ENCODE assay signal across 8 cellular contexts in the genomic region with DNA sequence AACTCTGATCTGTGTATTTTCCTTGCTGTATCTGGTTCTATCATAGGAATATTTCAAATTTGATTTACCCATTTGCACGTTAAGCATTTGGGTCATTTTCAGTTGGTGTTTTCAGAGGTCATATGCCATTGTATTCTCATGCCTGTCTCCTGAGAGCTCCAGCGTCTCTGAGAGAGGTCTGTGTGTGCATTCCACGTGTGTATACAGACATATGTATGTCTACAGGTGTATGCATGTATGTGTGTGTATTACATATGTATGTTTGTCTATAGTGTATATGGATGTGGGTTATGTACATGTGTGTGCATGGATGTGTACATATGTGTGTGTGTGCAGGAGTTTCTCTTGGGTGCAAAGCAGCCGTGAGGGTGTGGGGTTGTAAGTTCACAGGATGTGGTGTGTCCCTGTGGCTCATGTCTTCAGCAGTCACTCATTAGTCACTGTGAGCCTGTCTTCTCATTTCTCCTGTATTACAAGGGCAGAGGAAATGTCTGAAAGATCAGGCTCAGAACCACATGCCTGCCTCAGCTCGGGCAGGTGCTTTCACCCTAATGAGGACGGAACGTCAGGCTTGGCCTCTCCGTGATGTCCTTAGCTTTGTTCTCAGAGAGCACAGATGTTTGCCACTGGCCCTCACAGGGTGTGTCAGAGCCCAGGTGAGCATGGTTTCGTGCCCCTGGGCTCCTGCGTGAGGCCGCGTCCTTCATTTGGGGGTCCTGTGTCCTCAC.
A peak's percentile ranks its signal among the peaks of the same experiment; 100 is the strongest.
DNase-seq lines count a peak whose midpoint lies in the region; ATAC-seq and TF ChIP-seq lines count a peak whose summit lies in the region.

No MANE protein-coding gene starts in this region.

- H3K4me3 Mint-ChIP-seq in activated CD4-positive, alpha-beta T cell treated with anti-CD3 and anti-CD28 coated beads, Interleukin-2, amount 10 ng/mL, durations not matched to agents 7 days and 5 days: no peak overlapping the region
- no peak overlapping the region for H3K4me3 Mint-ChIP-seq in stimulated activated naive B cell treated with anti-CD40 and anti-IgM and Interleukin-4, amounts not matched to agents 10 μg/mL and 1 μg/mL and 100 μg/mL, for 72 hours

- H3K9me3 Mint-ChIP-seq in activated CD4-positive, alpha-beta T cell treated with anti-CD3 and anti-CD28 coated beads, Interleukin-2, amount 10 ng/mL, durations not matched to agents 7 days and 5 days: peaks cover 3% of the 10 kb centered on the region
- peaks cover 0 to 4% of the 10 kb centered on the region in 2 donors for H3K9me3 Mint-ChIP-seq in stimulated activated naive B cell treated with anti-CD40 and anti-IgM and Interleukin-4, amounts not matched to agents 10 μg/mL and 1 μg/mL and 100 μg/mL, for 72 hours

- no peaks in the 10 kb centered on the region for H3K27me3 ChIP-seq in foreskin keratinocyte

- no peak overlapping the region for H3K27ac ChIP-seq in foreskin keratinocyte

- H3K27ac Mint-ChIP-seq in activated CD4-positive, alpha-beta T cell treated with anti-CD3 and anti-CD28 coated beads, Interleukin-2, amount 10 ng/mL, durations not matched to agents 7 days and 5 days: peak overlapping the region; percentile 46
- peak overlapping the region; percentile 25 for H3K27ac Mint-ChIP-seq in stimulated activated naive B cell treated with anti-CD40 and anti-IgM and Interleukin-4, amounts not matched to agents 10 μg/mL and 1 μg/mL and 100 μg/mL, for 72 hours

- ATAC-seq in GM18502 (IDR thresholded peaks at IDR 0.05; ENCODE audit: poor library complexity, unreplicated experiment) (peak; percentile 72), HG03135 (IDR thresholded peaks at IDR 0.05; ENCODE audit: unreplicated experiment) (peak; percentile 85), foreskin keratinocyte (peak; percentile 72), HG03520 (IDR thresholded peaks at IDR 0.05; ENCODE audit: unreplicated experiment) (no peak), GM18873 (IDR thresholded peaks at IDR 0.05; ENCODE audit: low FRiP score, unreplicated experiment) (no peak)
- peak; percentile 78 to 89 for ATAC-seq in stimulated activated naive B cell treated with anti-CD40 and anti-IgM and Interleukin-4, amounts not matched to agents 10 μg/mL and 1 μg/mL and 100 μg/mL, for 72 hours (replicated peaks)

- TF ChIP-seq CTCF in foreskin keratinocyte (conservative IDR thresholded peaks at IDR 0.05): no peak

- H3K4me1 Mint-ChIP-seq in activated CD4-positive, alpha-beta T cell treated with anti-CD3 and anti-CD28 coated beads, Interleukin-2, amount 10 ng/mL, durations not matched to agents 7 days and 5 days: peaks cover 19% of the 10 kb centered on the region
- H3K4me1 Mint-ChIP-seq in stimulated activated naive B cell treated with anti-CD40 and anti-IgM and Interleukin-4, amounts not matched to agents 10 μg/mL and 1 μg/mL and 100 μg/mL, for 72 hours: peaks cover 23 to 36% of the 10 kb centered on the region in 2 donors

- H3K4me1 ChIP-seq in foreskin keratinocyte: peaks cover 15% of the 10 kb centered on the region

- peak; percentile 62 for DNase-seq in activated CD4-positive, alpha-beta T cell treated with anti-CD3 and anti-CD28 coated beads, Interleukin-2, amount 10 ng/mL, durations not matched to agents 7 days and 5 days
- DNase-seq in foreskin keratinocyte (peak in 1 of 2 donors; percentile 49), D341Med (ENCODE audit: low spot score) (no peak)
- DNase-seq in stimulated activated naive B cell treated with anti-CD40 and anti-IgM and Interleukin-4, amounts not matched to agents 10 μg/mL and 1 μg/mL and 100 μg/mL, for 72 hours: no peak

- POLR2A ChIA-PET in activated CD4-positive, alpha-beta T cell treated with anti-CD3 and anti-CD28 coated beads, Interleukin-2, amount 10 ng/mL, durations not matched to agents 7 days and 5 days (lab: Charles Lee): no interaction called here

- no peaks in the 10 kb centered on the region for H3K36me3 Mint-ChIP-seq in activated CD4-positive, alpha-beta T cell treated with anti-CD3 and anti-CD28 coated beads, Interleukin-2, amount 10 ng/mL, durations not matched to agents 7 days and 5 days (ENCODE audit: low read depth)
- H3K36me3 Mint-ChIP-seq in stimulated activated naive B cell treated with anti-CD40 and anti-IgM and Interleukin-4, amounts not matched to agents 10 μg/mL and 1 μg/mL and 100 μg/mL, for 72 hours: peaks cover 10 to 19% of the 10 kb centered on the region in 2 donors

- CTCF ChIA-PET in activated CD4-positive, alpha-beta T cell treated with anti-CD3 and anti-CD28 coated beads, Interleukin-2, amount 10 ng/mL, durations not matched to agents 7 days and 5 days (lab: Charles Lee): interaction anchor here (1.0 kb wide), 1 partner anchor 13 kb away, joined by 4 read pairs; no protein-coding TSS in a partner anchor

- no peaks in the 10 kb centered on the region for H3K27me3 Mint-ChIP-seq in activated CD4-positive, alpha-beta T cell treated with anti-CD3 and anti-CD28 coated beads, Interleukin-2, amount 10 ng/mL, durations not matched to agents 7 days and 5 days
- no peaks in the 10 kb centered on the region for H3K27me3 Mint-ChIP-seq in stimulated activated naive B cell treated with anti-CD40 and anti-IgM and Interleukin-4, amounts not matched to agents 10 μg/mL and 1 μg/mL and 100 μg/mL, for 72 hours

Comparison
In these comparisons a context has a peak if more than half of its experiments do, and no peak if none do; other contexts are left out.
1. ATAC-seq: peak in GM18502 (single experiment), HG03135 (single experiment), foreskin keratinocyte (single experiment) and stimulated activated naive B cell treated with anti-CD40 and anti-IgM and Interleukin-4, amounts not matched to agents 10 μg/mL and 1 μg/mL and 100 μg/mL, for 72 hours (2 of 2); none in HG03520 (single experiment) and GM18873 (single experiment).